In the genomic region with DNA sequence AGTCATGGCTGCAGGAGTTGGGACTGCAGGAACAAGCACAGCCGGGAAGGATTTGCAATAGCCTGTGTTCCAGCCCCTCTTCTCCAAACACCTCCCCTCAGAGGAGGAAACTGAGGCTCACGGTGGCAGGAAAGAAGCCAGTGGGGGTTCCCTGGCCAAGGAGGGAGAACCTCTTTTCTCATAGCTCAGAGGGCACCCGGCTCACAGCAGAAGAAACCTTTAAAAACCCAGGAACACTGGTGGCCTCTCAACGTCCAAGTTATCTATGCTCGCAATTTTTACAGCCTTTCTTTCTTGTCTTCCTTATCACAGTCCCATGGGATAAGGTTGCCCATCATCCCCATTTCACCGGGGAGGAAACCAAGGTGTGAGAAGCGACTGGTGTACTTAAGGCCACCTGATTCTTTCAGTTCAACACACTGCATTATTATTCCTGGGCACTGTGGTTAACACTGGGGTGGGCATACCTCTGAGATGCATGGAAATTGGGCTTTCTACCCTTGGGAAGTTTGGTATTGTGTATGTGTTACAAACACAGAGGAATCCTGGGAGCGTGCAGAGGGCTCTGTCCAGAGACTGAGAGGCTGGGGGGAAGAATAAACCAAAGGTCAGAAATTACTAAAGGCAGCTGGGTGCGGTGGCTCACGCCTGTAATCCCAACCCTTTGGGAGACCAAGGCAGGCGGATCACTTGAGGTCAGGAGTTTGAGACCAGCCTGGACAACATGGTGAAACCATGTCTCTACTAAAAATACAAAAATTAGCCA, we compare ENCODE assay signal across 1 cellular context.
TF ChIP-seq lines count a peak whose summit lies in the region.

No MANE protein-coding gene starts in this region.

TF ChIP-seq in HCT116, 20 proteins besides CTCF, POLR2A, EP300 and RAD21 (continued from another document):
- TF ChIP-seq EGR1 (IDR thresholded peaks at IDR 0.05; ENCODE audit: low read depth) (no peak), ELF1 (IDR thresholded peaks at IDR 0.05; ENCODE audit: borderline replicate concordance, low read depth) (no peak), SIN3A (IDR thresholded peaks at IDR 0.05; ENCODE audit: low read depth) (no peak)
- TF ChIP-seq, protein P1, sequence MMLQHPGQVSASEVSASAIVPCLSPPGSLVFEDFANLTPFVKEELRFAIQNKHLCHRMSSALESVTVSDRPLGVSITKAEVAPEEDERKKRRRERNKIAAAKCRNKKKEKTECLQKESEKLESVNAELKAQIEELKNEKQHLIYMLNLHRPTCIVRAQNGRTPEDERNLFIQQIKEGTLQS (IDR thresholded peaks at IDR 0.05): no peak
TF ChIP-seq in HCT116: peak in this region for 0.
